ENCODE assay signal across 21 cellular contexts in the genomic region with DNA sequence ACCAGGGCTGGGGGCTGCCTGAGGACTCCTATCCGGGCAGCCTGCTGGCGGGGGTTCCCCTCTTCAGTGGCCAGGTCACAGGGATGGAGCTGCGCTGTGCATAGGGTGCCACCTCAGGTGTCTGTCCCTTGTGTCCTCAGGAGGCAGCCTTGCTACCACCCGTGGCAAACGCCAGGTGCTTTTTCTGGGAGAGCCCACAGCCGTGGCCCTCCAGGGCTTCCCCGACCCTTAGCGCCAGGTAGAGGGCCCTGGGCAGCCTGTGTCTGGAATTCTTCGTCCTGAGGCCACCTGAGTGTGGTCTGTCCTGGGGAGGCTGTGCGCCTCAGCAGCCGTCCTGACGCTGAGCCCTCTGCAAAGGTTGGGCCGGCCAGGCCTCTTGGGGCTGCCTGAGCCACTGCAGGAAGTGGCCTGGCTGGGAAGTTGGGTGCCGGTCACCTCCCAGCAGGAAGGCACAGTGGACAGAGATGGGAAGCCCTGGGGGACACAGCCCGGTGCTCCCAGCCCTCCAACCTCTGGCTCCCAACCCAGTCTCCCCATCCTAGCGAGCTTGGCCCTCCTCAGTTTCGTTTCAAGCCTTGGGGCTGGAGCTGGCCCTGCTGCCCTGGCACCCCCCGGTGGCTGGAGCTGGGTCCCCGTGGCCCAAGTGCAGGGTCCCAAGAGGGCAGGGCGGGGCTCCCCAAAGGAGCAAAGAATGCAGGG. TPM values are rescaled to one million over a fixed set of nuclear protein-coding genes. Genes with fewer than 3 reads are reported as not detected.
DNase-seq lines count a peak whose midpoint lies in the region; ATAC-seq and TF ChIP-seq lines count a peak whose summit lies in the region.
"Had no signal": no experiment of that assay in that cellular context is flagged by ENCODE, and none has a peak within 500 bp of the region (broad histone marks: within the 10 kb centered on the region; RNA-seq: fewer than 3 reads in every experiment).

No MANE protein-coding gene starts in this region.

- H3K4me3 Mint-ChIP-seq in T-helper 17 cell = no peak overlapping the region
- peak overlapping the region; percentile 52 for H3K4me3 Mint-ChIP-seq in stimulated activated memory B cell treated with anti-CD40 and anti-IgM and Interleukin-4, amounts not matched to agents 10 μg/mL and 1 μg/mL and 100 μg/mL, for 72 hours
- no peak overlapping the region for H3K4me3 Mint-ChIP-seq in CD4-positive, alpha-beta memory T cell
- H3K4me3 Mint-ChIP-seq: T-cell had no signal

- H3K9me3 ChIP-seq in heart left ventricle (peaks cover 0 to 6% (median 0%) of the 10 kb centered on the region in 12 donors), right atrium auricular region (peaks cover 0 to 5% of the 10 kb centered on the region in 2 donors), T-helper 17 cell (ENCODE audit: control insufficient read depth, low read length, poor library complexity, severe bottlenecking) (no peaks in the 10 kb centered on the region)
- H3K9me3 ChIP-seq in CD4-positive, alpha-beta memory T cell (ENCODE audit: control insufficient read depth in 1 of 2, low read length in 2 of 2) = no peaks in the 10 kb centered on the region

- no peak overlapping the region for H3K4me3 ChIP-seq in heart left ventricle
- H3K4me3 ChIP-seq in right atrium auricular region = no peak overlapping the region
- H3K4me3 ChIP-seq in CD4-positive, alpha-beta memory T cell (ENCODE audit: low read length in 2 of 2) = no peak overlapping the region
- H3K4me3 ChIP-seq: sigmoid colon had no signal

- DNase-seq in heart left ventricle (no peak), right atrium auricular region (ENCODE audit: low spot score) (no peak), T-helper 17 cell (no peak), left lobe of liver (ENCODE audit: low spot score) (no peak), LoVo (ENCODE audit: low spot score) (no peak), NCI-H2171 treated with DMSO at 0.1 percent for 48 hours (lab: John Stamatoyannopoulos, UW) (no peak)
- DNase-seq in CD4-positive, alpha-beta memory T cell = no peak
- DNase-seq: activated CD4-positive, CD25-positive, alpha-beta regulatory T cell; activated effector memory CD4-positive, alpha-beta T cell treated with anti-CD3 and anti-CD28 coated beads, Interleukin-2, amount 50 U/mL, for 16 hours; amygdala; CD8-positive, alpha-beta memory T cell; central memory CD4-positive, alpha-beta T cell; effector CD4-positive, alpha-beta T cell; EL; GOT3; NCI-H1417; occipital lobe; sigmoid colon; stimulated activated CD4-positive, alpha-beta T cell treated with anti-CD3 and anti-CD28 coated beads, Interleukin-2, amount 100 ng/mL, for 24 hours; T-cell had no signal

- 52 to 71% (median 58%) methylated on average over 8 to 20 of the region's 20 CpGs for WGBS in heart left ventricle, 4 donors

- CTCF ChIA-PET in CD4-positive, alpha-beta memory T cell (lab: Charles Lee; ENCODE audit: partially characterized antibody) = no interaction called here

- H3K4me1 ChIP-seq in heart left ventricle (peaks cover 0 to 23% (median 0%) of the 10 kb centered on the region in 12 donors), right atrium auricular region (peaks cover 0 to 4% of the 10 kb centered on the region in 2 donors)
- peaks cover under 1% of the 10 kb centered on the region for H3K4me1 ChIP-seq in CD4-positive, alpha-beta memory T cell (ENCODE audit: insufficient read depth, low read length)
- H3K4me1 ChIP-seq: sigmoid colon had no signal

- TF ChIP-seq CTCF in heart left ventricle (IDR thresholded peaks at IDR 0.05) (no peak), right atrium auricular region (IDR thresholded peaks at IDR 0.05) (no peak)

- H3K36me3 ChIP-seq in heart left ventricle (peaks cover 0 to 50% (median 44%) of the 10 kb centered on the region in 9 donors), right atrium auricular region (peaks cover 30% of the 10 kb centered on the region)
- peaks cover 21% of the 10 kb centered on the region for H3K36me3 ChIP-seq in CD4-positive, alpha-beta memory T cell (ENCODE audit: insufficient read depth, low read length)

- peaks cover 2% of the 10 kb centered on the region for H3K4me1 Mint-ChIP-seq in T-helper 17 cell
- H3K4me1 Mint-ChIP-seq in stimulated activated memory B cell treated with anti-CD40 and anti-IgM and Interleukin-4, amounts not matched to agents 10 μg/mL and 1 μg/mL and 100 μg/mL, for 72 hours = peaks cover 10% of the 10 kb centered on the region
- H3K4me1 Mint-ChIP-seq in CD4-positive, alpha-beta memory T cell = peaks cover 0 to 4% (median 3%) of the 10 kb centered on the region in 4 donors
- H3K4me1 Mint-ChIP-seq: CD8-positive, alpha-beta memory T cell; T-cell had no signal

- no peaks in the 10 kb centered on the region for H3K27me3 Mint-ChIP-seq in T-helper 17 cell
- no peaks in the 10 kb centered on the region for H3K27me3 Mint-ChIP-seq in stimulated activated memory B cell treated with anti-CD40 and anti-IgM and Interleukin-4, amounts not matched to agents 10 μg/mL and 1 μg/mL and 100 μg/mL, for 72 hours
- H3K27me3 Mint-ChIP-seq in CD4-positive, alpha-beta memory T cell = no peaks in the 10 kb centered on the region
- H3K27me3 Mint-ChIP-seq: CD8-positive, alpha-beta memory T cell; T-cell had no signal

- ATAC-seq in heart left ventricle (peak in 3 of 4 donors; percentile 14 to 37 (median 25)), T-helper 17 cell (peak; percentile 17), left lobe of liver (peak; percentile 20)
- peak; percentile 58 for ATAC-seq in stimulated activated memory B cell treated with anti-CD40 and anti-IgM and Interleukin-4, amounts not matched to agents 10 μg/mL and 1 μg/mL and 100 μg/mL, for 72 hours
- ATAC-seq: T-cell had no signal

- H3K27ac ChIP-seq in heart left ventricle = peak overlapping the region in 3 of 12 donors; percentile 9 to 39 (median 35)
- H3K27ac ChIP-seq in right atrium auricular region = no peak overlapping the region
- no peak overlapping the region for H3K27ac ChIP-seq in CD4-positive, alpha-beta memory T cell (ENCODE audit: low read depth, low read length)
- H3K27ac ChIP-seq: sigmoid colon had no signal

- H3K27ac Mint-ChIP-seq in T-helper 17 cell = no peak overlapping the region
- peak overlapping the region; percentile 80 for H3K27ac Mint-ChIP-seq in stimulated activated memory B cell treated with anti-CD40 and anti-IgM and Interleukin-4, amounts not matched to agents 10 μg/mL and 1 μg/mL and 100 μg/mL, for 72 hours
- H3K27ac Mint-ChIP-seq in CD4-positive, alpha-beta memory T cell = no peak overlapping the region
- H3K27ac Mint-ChIP-seq: T-cell had no signal

- H3K27me3 ChIP-seq in heart left ventricle (no peaks in the 10 kb centered on the region), right atrium auricular region (no peaks in the 10 kb centered on the region)
- H3K27me3 ChIP-seq in CD4-positive, alpha-beta memory T cell (ENCODE audit: insufficient read depth, low read length) = no peaks in the 10 kb centered on the region

- H3K9me3 Mint-ChIP-seq in stimulated activated memory B cell treated with anti-CD40 and anti-IgM and Interleukin-4, amounts not matched to agents 10 μg/mL and 1 μg/mL and 100 μg/mL, for 72 hours = no peaks in the 10 kb centered on the region
- peaks cover 0 to 1% (median 0%) of the 10 kb centered on the region in 8 donors for H3K9me3 Mint-ChIP-seq in CD4-positive, alpha-beta memory T cell
- H3K9me3 Mint-ChIP-seq: CD8-positive, alpha-beta memory T cell; T-cell had no signal

- no peak for TF ChIP-seq POLR2A in heart left ventricle (IDR thresholded peaks at IDR 0.05)

- H3K36me3 Mint-ChIP-seq in T-helper 17 cell (ENCODE audit: low read depth) = peaks cover 3% of the 10 kb centered on the region
- peaks cover 16% of the 10 kb centered on the region for H3K36me3 Mint-ChIP-seq in stimulated activated memory B cell treated with anti-CD40 and anti-IgM and Interleukin-4, amounts not matched to agents 10 μg/mL and 1 μg/mL and 100 μg/mL, for 72 hours
- peaks cover 13 to 23% of the 10 kb centered on the region in 2 donors for H3K36me3 Mint-ChIP-seq in CD4-positive, alpha-beta memory T cell

- POLR2A ChIA-PET in CD4-positive, alpha-beta memory T cell (lab: Charles Lee; ENCODE audit: partially characterized antibody) = interaction anchor here (0.9 to 1.7 kb wide), 4 partner anchors 9 to 17 kb away, joined by 3 to 5 read pairs (median 4); a partner anchor contains a TSS

- intact Hi-C loops in heart left ventricle (cut with DNase I) = no loop called here
- intact Hi-C loops in CD4-positive, alpha-beta memory T cell (cut with micrococcal nuclease) = no loop called here

RNA-seq across cellular contexts. Expression of a gene that starts 7.6 kb away (rescaled TPM):
- 1 to 10 TPM in 8 of 9 donors, under 1 TPM in 1; 0.88 to 4.0 (median 2.6) TPM for total RNA-seq in heart left ventricle
- 1 to 10 TPM; 1.7 to 2.6 TPM for polyA plus RNA-seq in heart left ventricle
- total RNA-seq in right atrium auricular region = 1 to 10 TPM in 1 of 2 donors, under 1 TPM in 1; 0.35 to 2.4 TPM
- 10 to 100 TPM; 11.8 to 20.0 TPM for total RNA-seq in T-helper 17 cell
- total RNA-seq in left lobe of liver = 8.1 TPM
- 10 to 100 TPM; 18.3 to 19.7 TPM for total RNA-seq in CD4-positive, alpha-beta memory T cell
- polyA plus RNA-seq in CD4-positive, alpha-beta memory T cell = 1 to 10 TPM; 1.0 to 6.7 TPM

RNA-seq across cellular contexts. Expression of a gene that starts 16.4 kb away (rescaled TPM):
- total RNA-seq in heart left ventricle (100 to 1,000 TPM in 2 of 9 donors, 10 to 100 TPM in 7; 59.3 to 105 (median 85.9) TPM), right atrium auricular region (10 to 100 TPM; 58.8 to 59.5 TPM), T-helper 17 cell (100 to 1,000 TPM; 233 to 249 TPM), left lobe of liver (28.0 TPM)
- polyA plus RNA-seq in heart left ventricle = 10 to 100 TPM; 67.2 to 73.4 TPM
- total RNA-seq in CD4-positive, alpha-beta memory T cell = 100 to 1,000 TPM; 170 to 177 TPM
- 100 to 1,000 TPM; 100 to 106 TPM for polyA plus RNA-seq in CD4-positive, alpha-beta memory T cell

RNA-seq across cellular contexts. Expression of a gene that starts 25.9 kb away (rescaled TPM):
- total RNA-seq in heart left ventricle (100 to 1,000 TPM in 1 of 9 donors, 10 to 100 TPM in 8; 46.3 to 108 (median 58.9) TPM), right atrium auricular region (10 to 100 TPM; 72.8 to 73.7 TPM), T-helper 17 cell (10 to 100 TPM; 24.4 to 27.7 TPM), left lobe of liver (32.5 TPM)
- 10 to 100 TPM; 60.0 to 75.4 TPM for polyA plus RNA-seq in heart left ventricle
- total RNA-seq in CD4-positive, alpha-beta memory T cell = 10 to 100 TPM; 38.1 to 40.3 TPM
- polyA plus RNA-seq in CD4-positive, alpha-beta memory T cell = 100 to 1,000 TPM in 1 of 2 donors, 10 to 100 TPM in 1; 99.0 to 116 TPM

RNA-seq across cellular contexts. Expression of a gene that starts 25.9 kb away (rescaled TPM):
- total RNA-seq in heart left ventricle (10 to 100 TPM; 25.4 to 54.2 (median 31.0) TPM), right atrium auricular region (10 to 100 TPM; 31.8 to 46.7 TPM), T-helper 17 cell (10 to 100 TPM; 39.2 to 48.0 TPM), left lobe of liver (58.3 TPM)
- 10 to 100 TPM; 31.9 to 45.0 TPM for polyA plus RNA-seq in heart left ventricle
- 10 to 100 TPM; 58.7 to 61.5 TPM for total RNA-seq in CD4-positive, alpha-beta memory T cell
- 10 to 100 TPM; 51.8 to 53.7 TPM for polyA plus RNA-seq in CD4-positive, alpha-beta memory T cell
